Comparison of ENCODE assay signal across 20 cellular contexts in the genomic region with DNA sequence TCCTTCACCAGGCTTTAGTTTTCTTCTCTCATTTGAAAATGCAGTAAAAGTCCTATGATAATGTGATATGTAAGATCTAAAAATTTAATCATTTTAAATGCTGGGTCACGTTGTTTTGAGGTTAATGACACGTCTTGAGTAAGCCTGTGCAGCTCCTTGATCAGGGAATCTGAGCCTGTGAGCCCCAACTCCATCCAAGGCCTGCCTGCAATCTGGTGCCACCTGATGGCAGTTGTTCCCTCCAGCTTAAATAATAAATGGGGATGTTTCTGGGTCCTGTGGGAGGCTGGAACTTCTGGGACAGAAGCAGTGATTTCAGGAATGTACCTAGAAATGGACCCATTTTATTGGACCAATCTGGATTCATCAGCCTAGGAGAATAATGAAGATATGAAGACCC.
DNase-seq lines count a peak whose midpoint lies in the region; ATAC-seq, FAIRE-seq and TF ChIP-seq lines count a peak whose summit lies in the region.
"Had no signal": no experiment of that assay in that cellular context is flagged by ENCODE, and none has a peak within 500 bp of the region (broad histone marks: within the 10 kb centered on the region; RNA-seq: fewer than 3 reads in every experiment).

No MANE protein-coding gene starts in this region.

- no peak for FAIRE-seq in bronchial epithelial cell (lab: Jason Lieb, UNC)
- FAIRE-seq: D721Med, pancreas had no signal

- no peak for ATAC-seq in HG02678 (IDR thresholded peaks at IDR 0.05; ENCODE audit: unreplicated experiment)
- ATAC-seq: activated CD8-positive, alpha-beta T cell treated with anti-CD3 and anti-CD28 coated beads for 36 hours; activated naive CD4-positive, alpha-beta T cell treated with anti-CD3 and anti-CD28 coated beads, Interleukin-2, amount 50 U/mL, for 72 hours; lower lobe of right lung; pancreas; stimulated activated naive CD8-positive, alpha-beta T cell treated with anti-CD3 and anti-CD28 coated beads, Interleukin-15, amount 100 ng/mL, for 72 hours had no signal

- CTCF ChIA-PET in BJ (lab: Yijun Ruan, JAX), result interaction anchor here (2.1 kb wide), 1 partner anchor 10 kb away, joined by 7 read pairs; no protein-coding TSS in a partner anchor

- no peaks in the 10 kb centered on the region for H3K27me3 ChIP-seq in BJ (ENCODE audit: control insufficient read depth, insufficient read depth, low read length)
- H3K27me3 ChIP-seq in bronchial epithelial cell (ENCODE audit: control insufficient read depth, insufficient read depth, low read length), result no peaks in the 10 kb centered on the region
- H3K27me3 ChIP-seq: BE2C, pancreas had no signal

- H3K36me3 ChIP-seq in BJ (ENCODE audit: control insufficient read depth, insufficient read depth, low read length) (no peaks in the 10 kb centered on the region), bronchial epithelial cell (ENCODE audit: control insufficient read depth, insufficient read depth, low read length) (no peaks in the 10 kb centered on the region)
- H3K36me3 ChIP-seq: BE2C, lower lobe of right lung, pancreas had no signal

- DNase-seq in BJ (ENCODE audit: low read depth) (no peak), HT1080 (ENCODE audit: low read depth) (peak; percentile 14), bronchial epithelial cell (ENCODE audit: low read depth) (peak; percentile 13), iPS-NIHi11 (ENCODE audit: low spot score) (peak; percentile 10), mesenteric fat pad (ENCODE audit: low spot score) (no peak)
- DNase-seq in activated CD8-positive, alpha-beta memory T cell treated with anti-CD3 and anti-CD28 coated beads, Interleukin-2, amount 50 U/mL, for 4 hours, result no peak
- DNase-seq: activated CD8-positive, alpha-beta T cell treated with anti-CD3 and anti-CD28 coated beads for 36 hours; activated T-cell treated with anti-CD3 and anti-CD28 coated beads, Interleukin-2, amount 50 U/mL, for 48 hours; BE2C; dermis blood vessel endothelial cell; head of caudate nucleus; lower lobe of right lung; NCI-H1048; NCI-H2029 treated with DMSO at 0.1 percent for 48 hours; pancreas; SHP77; stimulated activated naive CD8-positive, alpha-beta T cell treated with anti-CD3 and anti-CD28 coated beads, Interleukin-15, amount 100 ng/mL, for 72 hours had no signal

- TF ChIP-seq CTCF in BJ (IDR thresholded peaks at IDR 0.05; ENCODE audit: insufficient read depth, low read depth, low read length) (peak; percentile 25; the same call in 1 of the 2 replicates), bronchial epithelial cell (IDR thresholded peaks at IDR 0.05; ENCODE audit: insufficient read depth, low read length, severe bottlenecking) (no peak)

- POLR2A ChIA-PET in BJ (lab: Charles Lee), result no interaction called here

- no peak overlapping the region for H3K4me3 ChIP-seq in BJ (ENCODE audit: low read depth, low read length)
- H3K4me3 ChIP-seq in bronchial epithelial cell (ENCODE audit: low read depth, low read length), result no peak overlapping the region
- H3K4me3 ChIP-seq: lower lobe of right lung, pancreas had no signal

Comparison
In these comparisons a context has a peak if more than half of its experiments do, and no peak if none do; other contexts are left out.
1. DNase-seq: peak in HT1080 (single experiment), bronchial epithelial cell (single experiment) and iPS-NIHi11 (single experiment); none in BJ (single experiment), mesenteric fat pad (single experiment) and activated CD8-positive, alpha-beta memory T cell treated with anti-CD3 and anti-CD28 coated beads, Interleukin-2, amount 50 U/mL, for 4 hours (single experiment).